ENCODE assay signal across 9 cellular contexts in genomic region chr11:125433454-125434121, GRCh38.
DNase-seq lines count a peak whose midpoint lies in the region; ATAC-seq and TF ChIP-seq lines count a peak whose summit lies in the region.
"Had no signal": no experiment of that assay in that cellular context is flagged by ENCODE, and none has a peak within 500 bp of the region (broad histone marks: within the 10 kb centered on the region; RNA-seq: fewer than 3 reads in every experiment).

No MANE protein-coding gene starts in this region.

- in situ Hi-C loops in SK-MEL-5 (cut with HindIII; ENCODE audit: low pct_unique_long_range_greater_than_20kb, low sequenced_read_pairs) = no loop called here

- POLR2A ChIA-PET in GM10248 (lab: Yijun Ruan, JAX) = no interaction called here

- ATAC-seq in HG03108 (IDR thresholded peaks at IDR 0.05; ENCODE audit: unreplicated experiment) (peak; percentile 57), esophagus mucosa (peak; percentile 78), GM18909 (IDR thresholded peaks at IDR 0.05; ENCODE audit: poor library complexity, unreplicated experiment) (no peak)

- DNase-seq in GM10248 (ENCODE audit: extremely low spot score) (peak; percentile 54), SK-MEL-5 (ENCODE audit: low read depth, low spot score) (peak; percentile 70), middle frontal gyrus (ENCODE audit: extremely low spot score, low spot score) (peak; percentile 60), GDM1 (lab: John Stamatoyannopoulos, UW) (no peak)

- no peak overlapping the region for H3K27ac ChIP-seq in 22Rv1
- H3K27ac ChIP-seq: uterus had no signal

- CTCF ChIA-PET in GM10248 (lab: Yijun Ruan, JAX) = interaction anchor here (0.7 to 5.5 kb wide), 4 partner anchors 18 to 801 kb away, joined by 3 to 40 read pairs (median 3); no protein-coding TSS in a partner anchor

- TF ChIP-seq CTCF in 22Rv1 (IDR thresholded peaks at IDR 0.05) = peak; percentile 82
- peak; percentile 43 for TF ChIP-seq CTCF in GM10248 (IDR thresholded peaks at IDR 0.05; ENCODE audit: control extremely low read depth, extremely low read depth, low read depth, missing control alignments)
